In the genomic region with DNA sequence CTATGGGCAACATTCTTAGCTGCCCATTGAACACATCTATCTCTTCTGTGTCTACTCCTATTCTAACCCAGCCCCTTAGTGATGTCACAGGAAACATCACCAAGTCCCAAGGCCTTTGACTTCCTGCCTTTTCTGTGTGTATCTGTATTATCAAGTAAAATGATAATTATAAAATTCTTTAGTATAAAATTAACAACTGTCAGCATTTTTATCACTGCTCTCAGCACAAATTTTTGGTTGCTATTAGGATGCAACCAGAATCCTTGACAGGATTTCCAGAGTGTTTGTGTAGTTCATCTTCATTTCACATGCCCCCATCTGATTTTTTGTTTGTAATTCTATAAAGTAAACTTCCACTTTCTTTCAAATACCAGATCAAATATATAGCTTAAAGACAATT, we compare ENCODE assay signal across 10 cellular contexts. TPM values are rescaled to one million over a fixed set of nuclear protein-coding genes. Genes with fewer than 3 reads are reported as not detected.
"Had no signal": no experiment of that assay in that cellular context is flagged by ENCODE, and none has a peak within 500 bp of the region (broad histone marks: within the 10 kb centered on the region; RNA-seq: fewer than 3 reads in every experiment).

No MANE protein-coding gene starts in this region.

- DNase-seq: GM23248, GOT3, H9, HCEC 1CT, Kasumi-1, KG1 had no signal

- H3K9ac ChIP-seq: GM23248 had no signal

- FAIRE-seq: H54 had no signal

- H3K4me3 ChIP-seq: GM23248 had no signal

- H2AFZ ChIP-seq: GM23248 had no signal

- H3K27ac ChIP-seq: GM23248, HL-60 had no signal

RNA-seq across cellular contexts. Expression of gene OR10Z1, which starts 33.8 kb away (rescaled TPM):
- total RNA-seq: GM23248, H9, HT1080 had no signal
- polyA plus RNA-seq: GM23248, IgD-negative memory B cell had no signal

RNA-seq across cellular contexts. Expression of gene SPTA1, which starts 47.6 kb away (rescaled TPM):
- total RNA-seq: GM23248, H9, HT1080 had no signal
- polyA plus RNA-seq: GM23248, IgD-negative memory B cell had no signal

RNA-seq across cellular contexts. Expression of gene OR10X1, which starts 59.2 kb away (rescaled TPM):
- total RNA-seq: GM23248, H9, HT1080 had no signal
- polyA plus RNA-seq: GM23248, IgD-negative memory B cell had no signal
